Comparison of ENCODE assay signal across 8 cellular contexts in genomic region chr20:58892932-58893224, GRCh38. TPM values are rescaled to one million over a fixed set of nuclear protein-coding genes. Genes with fewer than 3 reads are reported as not detected.
DNase-seq lines count a peak whose midpoint lies in the region; ATAC-seq and TF ChIP-seq lines count a peak whose summit lies in the region.

No MANE protein-coding gene starts in this region.

- H2AFZ ChIP-seq in ACC112 (ENCODE audit: low read length, unreplicated experiment) = no peak overlapping the region

- ATAC-seq in left lung = no peak
- no peak for ATAC-seq in GM18502 (IDR thresholded peaks at IDR 0.05; ENCODE audit: poor library complexity, unreplicated experiment)

- H3K27ac ChIP-seq in ACC112 (ENCODE audit: low read depth, low read length) (peak overlapping the region; percentile 87), left lung (peak overlapping the region; percentile 91 to 99), uterus (peak overlapping the region; percentile 98 to 100)

- DNase-seq in HAP-1 (ENCODE audit: low spot score in 2 of 2) (no peak), left lung (no peak), uterus (no peak), SHP77 (lab: John Stamatoyannopoulos, UW) (no peak)
- no peak for DNase-seq in activated naive CD8-positive, alpha-beta T cell treated with anti-CD3 and anti-CD28 coated beads for 36 hours
- DNase-seq in activated CD4-positive, alpha-beta T cell treated with anti-CD3 and anti-CD28 coated beads, Interleukin-2, amount 50 U/mL, for 1 hour = no peak

- TF ChIP-seq POLR2A in uterus (IDR thresholded peaks at IDR 0.05) = no peak

- H3K79me2 ChIP-seq in ACC112 (ENCODE audit: control insufficient read depth, insufficient read depth, low read length, unreplicated experiment) = peaks cover 65% of the 10 kb centered on the region

- peak overlapping the region; percentile 96 for H3K27ac Mint-ChIP-seq in activated naive CD8-positive, alpha-beta T cell treated with anti-CD3 and anti-CD28 coated beads for 36 hours

- intact Hi-C loops in left lung (cut with DNase I) = no loop called here
- intact Hi-C loops in uterus (cut with DNase I; ENCODE audit: low total_unique reads) = loop anchor here (10.0 kb wide), 1 partner anchor 92 kb away; the partner anchor contains the start of gene NELFCD

- no peaks in the 10 kb centered on the region for H3K9me3 ChIP-seq in HAP-1
- H3K9me3 ChIP-seq in left lung = no peaks in the 10 kb centered on the region
- H3K9me3 ChIP-seq in uterus = no peaks in the 10 kb centered on the region

- TF ChIP-seq CTCF in left lung (IDR thresholded peaks at IDR 0.05) (no peak), uterus (IDR thresholded peaks at IDR 0.05) (no peak)

- H3K27me3 ChIP-seq in ACC112 (ENCODE audit: insufficient read depth, low read length) (no peaks in the 10 kb centered on the region), HAP-1 (ENCODE audit: low read depth) (no peaks in the 10 kb centered on the region), left lung (no peaks in the 10 kb centered on the region), uterus (no peaks in the 10 kb centered on the region)

- H3K4me3 Mint-ChIP-seq in activated naive CD8-positive, alpha-beta T cell treated with anti-CD3 and anti-CD28 coated beads for 36 hours = peak overlapping the region; percentile 90

- peaks cover 4% of the 10 kb centered on the region for H3K27me3 Mint-ChIP-seq in activated naive CD8-positive, alpha-beta T cell treated with anti-CD3 and anti-CD28 coated beads for 36 hours

- H3K4me1 ChIP-seq in ACC112 (ENCODE audit: control insufficient read depth, insufficient read depth, low read length, unreplicated experiment) (peaks cover 34% of the 10 kb centered on the region), HAP-1 (peaks cover 25% of the 10 kb centered on the region), left lung (peaks cover 22 to 63% of the 10 kb centered on the region in 2 donors), uterus (peaks cover 16 to 25% of the 10 kb centered on the region in 2 donors)

- peaks cover 51% of the 10 kb centered on the region for H3K4me1 Mint-ChIP-seq in activated naive CD8-positive, alpha-beta T cell treated with anti-CD3 and anti-CD28 coated beads for 36 hours

- H3K9me3 Mint-ChIP-seq in activated naive CD8-positive, alpha-beta T cell treated with anti-CD3 and anti-CD28 coated beads for 36 hours = no peaks in the 10 kb centered on the region

- in situ Hi-C loops in HAP-1 (cut with MboI; ENCODE audit: low sequenced_read_pairs) = no loop called here

- peaks cover 8% of the 10 kb centered on the region for H3K36me3 ChIP-seq in ACC112 (ENCODE audit: insufficient read depth, low read length)
- peaks cover 24% of the 10 kb centered on the region for H3K36me3 ChIP-seq in HAP-1 (replicated peaks)
- peaks cover 0 to 7% of the 10 kb centered on the region in 2 donors for H3K36me3 ChIP-seq in left lung
- no peaks in the 10 kb centered on the region for H3K36me3 ChIP-seq in uterus

- peaks cover 47% of the 10 kb centered on the region for H3K36me3 Mint-ChIP-seq in activated naive CD8-positive, alpha-beta T cell treated with anti-CD3 and anti-CD28 coated beads for 36 hours

- H3K4me3 ChIP-seq in ACC112 (ENCODE audit: low read depth, low read length) = peak overlapping the region; percentile 93
- peak overlapping the region; percentile 75 for H3K4me3 ChIP-seq in HAP-1
- peak overlapping the region; percentile 52 to 72 for H3K4me3 ChIP-seq in left lung
- peak overlapping the region; percentile 65 to 96 for H3K4me3 ChIP-seq in uterus

RNA-seq across cellular contexts. Expression of gene GNAS, which starts 40.4 kb away (rescaled TPM):
- total RNA-seq in activated naive CD8-positive, alpha-beta T cell treated with anti-CD3 and anti-CD28 coated beads for 36 hours = 100 to 1,000 TPM; 779 to 785 TPM
- 1,000 to 10,000 TPM in 1 of 2 donors, 100 to 1,000 TPM in 1; 723 to 1,158 TPM for total RNA-seq in left lung
- total RNA-seq in uterus = 100 to 1,000 TPM; 281 to 822 (median 446) TPM

RNA-seq across cellular contexts. Expression of gene GNAS-AS1, which starts 42.2 kb away (rescaled TPM):
- total RNA-seq in activated naive CD8-positive, alpha-beta T cell treated with anti-CD3 and anti-CD28 coated beads for 36 hours = 1 to 10 TPM; 1.0 to 1.3 TPM
- total RNA-seq in left lung (1 to 10 TPM; 1.5 TPM), uterus (1 to 10 TPM in 2 of 4 donors, under 1 TPM in 1, not detected in 1; 0.77 to 3.4 (median 1.2) TPM)
